ENCODE assay signal across 10 cellular contexts in genomic region chr13:46071590-46072249, GRCh38. TPM values are rescaled to one million over a fixed set of nuclear protein-coding genes. Genes with fewer than 3 reads are reported as not detected.
A peak's percentile ranks its signal among the peaks of the same experiment; 100 is the strongest.
DNase-seq lines count a peak whose midpoint lies in the region; ATAC-seq, FAIRE-seq and TF ChIP-seq lines count a peak whose summit lies in the region.
"Had no signal": no experiment of that assay in that cellular context is flagged by ENCODE, and none has a peak within 500 bp of the region (broad histone marks: within the 10 kb centered on the region; RNA-seq: fewer than 3 reads in every experiment).

No MANE protein-coding gene starts in this region.

- H3K9me3 ChIP-seq in GM12878 (replicated peaks; ENCODE audit: control insufficient read depth, insufficient read depth, low read length), result no peaks in the 10 kb centered on the region; the same call in 2 of the 3 replicates

- no peaks in the 10 kb centered on the region for H3K36me3 Mint-ChIP-seq in activated CD4-positive, alpha-beta memory T cell treated with anti-CD3 and anti-CD28 coated beads for 36 hours

- POLR2A ChIA-PET in GM12878 (lab: Charles Lee), result interaction anchor here (1.1 to 1.3 kb wide), 2 partner anchors 11 to 19 kb away, joined by 3 to 6 read pairs; no protein-coding TSS in a partner anchor
- POLR2A ChIA-PET in activated CD4-positive, alpha-beta memory T cell treated with anti-CD3 and anti-CD28 coated beads for 36 hours (lab: Charles Lee), result no interaction called here

- peak; percentile 88 for ATAC-seq in GM21381 (IDR thresholded peaks at IDR 0.05; ENCODE audit: unreplicated experiment)
- ATAC-seq in HG03159 (IDR thresholded peaks at IDR 0.05; ENCODE audit: unreplicated experiment), result peak; percentile 84
- peak; percentile 96 for ATAC-seq in GM12878
- ATAC-seq in esophagus mucosa, result no peak

- in situ Hi-C loops in GM12878 (cut with MboI), result no loop called here

- TF ChIP-seq RAD21 in GM12878 (IDR thresholded peaks at IDR 0.05; ENCODE audit: insufficient read depth, low read depth, low read length), result peak; percentile 56

- TF ChIP-seq POLR2A in GM12892 (IDR thresholded peaks at IDR 0.05; ENCODE audit: low read depth, low read length), result peak; percentile 60
- TF ChIP-seq POLR2A in GM12878 (IDR thresholded peaks at IDR 0.05; ENCODE audit: low read depth, low read length), result 0 out of 2 replicates have a peak, but pooled peaks have one; percentile 34

- H3K4me1 ChIP-seq in GM12878 (ENCODE audit: control insufficient read depth, insufficient read depth, low read length), result peaks cover 23% of the 10 kb centered on the region

- H3K27ac ChIP-seq in GM12878 (ENCODE audit: control insufficient read depth, insufficient read depth), result peak overlapping the region; percentile 91
- H3K27ac ChIP-seq: cardiac muscle cell had no signal

- intact Hi-C loops in GM12878 (cut with micrococcal nuclease; ENCODE audit: unreplicated experiment), result loop anchor here (5.0 kb wide), 1 partner anchor 51 kb away; no protein-coding TSS in a partner anchor
- intact Hi-C loops in activated CD4-positive, alpha-beta memory T cell treated with anti-CD3 and anti-CD28 coated beads for 36 hours (cut with micrococcal nuclease), result no loop called here

- peak overlapping the region; percentile 52 for H3K4me2 ChIP-seq in GM12878 (ENCODE audit: control insufficient read depth, insufficient read depth)

- peak overlapping the region; percentile 77 for H2AFZ ChIP-seq in GM12878 (ENCODE audit: control insufficient read depth, low read depth, low read length)

- no TSS peak for BruUV-seq in GM12878 (replicated peaks; lab: Mats Ljungman, UMichigan)

- no peaks in the 10 kb centered on the region; the same call in 1 of the 2 replicates for H3K79me2 ChIP-seq in GM12878 (ENCODE audit: control insufficient read depth, insufficient read depth, low read length)

- CTCF ChIA-PET in GM12878 (lab: Yijun Ruan, JAX), result interaction anchor here (0.6 to 1.6 kb wide), 7 partner anchors 29 to 246 kb away, joined by 3 to 7 read pairs (median 3); no protein-coding TSS in a partner anchor
- CTCF ChIA-PET in activated CD4-positive, alpha-beta memory T cell treated with anti-CD3 and anti-CD28 coated beads for 36 hours (lab: Charles Lee), result no interaction called here

- RAD21 ChIA-PET in GM12878 (lab: Charles Lee; ENCODE audit: unreplicated experiment), result interaction anchor here (0.9 to 1.1 kb wide), 3 partner anchors 31 to 94 kb away, joined by 3 read pairs; no protein-coding TSS in a partner anchor

- no peaks in the 10 kb centered on the region for H3K27me3 ChIP-seq in GM12878 (replicated peaks in 1 of 2; ENCODE audit: control insufficient read depth in 2 of 2, insufficient read depth in 2 of 2, low read length in 1 of 2)
- H3K27me3 ChIP-seq: cardiac muscle cell had no signal

- H3K9ac ChIP-seq in GM12878 (ENCODE audit: control insufficient read depth, insufficient read depth, low read length), result peak overlapping the region; percentile 59

- SMC1A ChIA-PET in GM12878 (lab: Charles Lee; ENCODE audit: uncharacterized antibody, unreplicated experiment), result interaction anchor here (0.9 to 1.9 kb wide), 7 partner anchors 9 to 70 kb away, joined by 3 to 8 read pairs (median 4); partner anchors contain the start of gene ZC3H13

- H3K27me3 Mint-ChIP-seq in activated CD4-positive, alpha-beta memory T cell treated with anti-CD3 and anti-CD28 coated beads for 36 hours, result peaks cover 5% of the 10 kb centered on the region

- FAIRE-seq in GM12892 (lab: Jason Lieb, UNC), result peak; percentile 93
- FAIRE-seq in GM12878 (lab: Jason Lieb, UNC), result peak; percentile 92

- no peaks in the 10 kb centered on the region for H3K36me3 ChIP-seq in GM12878 (ENCODE audit: control insufficient read depth in 2 of 2, insufficient read depth in 2 of 2, low read length in 1 of 2)
- H3K36me3 ChIP-seq: cardiac muscle cell had no signal

- WGBS in GM12878 (ENCODE audit: insufficient coverage, insufficient replicate concordance, low lambda C conversion rate, missing lambda C conversion rate), result 0% methylated on average over 5 of the region's 5 CpGs

- TF ChIP-seq EP300 in GM12878 (IDR thresholded peaks at IDR 0.05; ENCODE audit: borderline replicate concordance in 1 of 2, control insufficient read depth in 1 of 2, low read depth in 2 of 2, low read length in 2 of 2), result peak in 1 of 2 experiments; percentile 66; a peak in 1 of 4 replicates

- H4K20me1 ChIP-seq in GM12878 (ENCODE audit: control insufficient read depth, insufficient read depth), result no peaks in the 10 kb centered on the region

- H3K4me3 ChIP-seq in GM12878, result no peak overlapping the region
- H3K4me3 ChIP-seq: cardiac muscle cell had no signal

- peak; percentile 25 for DNase-seq in GM12892 (ENCODE audit: insufficient read length)
- peak; percentile 70 for DNase-seq in GM12878 (ENCODE audit: low read depth, low spot score)
- no peak for DNase-seq in DMS 273 treated with DMSO at 0.1 percent for 48 hours (lab: John Stamatoyannopoulos, UW)
- DNase-seq in activated CD4-positive, alpha-beta memory T cell treated with anti-CD3 and anti-CD28 coated beads for 36 hours, result no peak
- no peak for DNase-seq in NCI-H1694 treated with DMSO at 0.1 percent for 48 hours (lab: John Stamatoyannopoulos, UW)

- no peak overlapping the region for H3K27ac Mint-ChIP-seq in activated CD4-positive, alpha-beta memory T cell treated with anti-CD3 and anti-CD28 coated beads for 36 hours
- H3K27ac Mint-ChIP-seq: stimulated activated naive CD8-positive, alpha-beta T cell treated with anti-CD3 and anti-CD28 coated beads, Interleukin-15, Interleukin-2, amounts not matched to agents 100 ng/mL and 50 ng/mL, for 24 hours had no signal

- no peaks in the 10 kb centered on the region for H3K4me1 Mint-ChIP-seq in activated CD4-positive, alpha-beta memory T cell treated with anti-CD3 and anti-CD28 coated beads for 36 hours (ENCODE audit: low read depth)

- H3K9me3 Mint-ChIP-seq in activated CD4-positive, alpha-beta memory T cell treated with anti-CD3 and anti-CD28 coated beads for 36 hours, result no peaks in the 10 kb centered on the region

- no peak overlapping the region for H3K4me3 Mint-ChIP-seq in activated CD4-positive, alpha-beta memory T cell treated with anti-CD3 and anti-CD28 coated beads for 36 hours
- H3K4me3 Mint-ChIP-seq: stimulated activated naive CD8-positive, alpha-beta T cell treated with anti-CD3 and anti-CD28 coated beads, Interleukin-15, Interleukin-2, amounts not matched to agents 100 ng/mL and 50 ng/mL, for 24 hours had no signal

- peak; percentile 21 to 53 (median 37); a peak in 4 of 6 replicates for TF ChIP-seq CTCF in GM12878 (IDR thresholded peaks at IDR 0.05 in 2 of 3, conservative IDR thresholded peaks at IDR 0.05 in 1 of 3; ENCODE audit: control insufficient read depth in 2 of 3, extremely low read depth in 1 of 3, insufficient read depth in 1 of 3, low read depth in 3 of 3, low read length in 3 of 3)

TF ChIP-seq in GM12878, 131 proteins besides CTCF, POLR2A, EP300 and RAD21 (continues in another document):
- no peak for TF ChIP-seq ELK1 (IDR thresholded peaks at IDR 0.05; ENCODE audit: low read depth, low read length)

RNA-seq across cellular contexts. Expression of gene ZC3H13, which starts 19.2 kb away (rescaled TPM):
- 21.6 TPM for polyA plus RNA-seq in GM12892 (2012; ENCODE audit: missing spikeins)
- total RNA-seq in GM12878 (2013; cell fraction: nucleolus; rRNA removed), result 43.3 and 47.0 TPM in 2 replicates
- total RNA-seq in GM12878 (2014; rRNA removed) (16.1 and 18.6 TPM in 2 replicates), GM12878 (2014; rRNA removed; fragmentation: Illumina TruSeq; extraction: Trizol) (27.5 and 29.7 TPM in 2 replicates), GM12878 (2021) (37.7 and 42.8 TPM in 2 replicates), esophagus mucosa (22.1 TPM)
- polyA plus RNA-seq in GM12878 (2011; ENCODE audit: low read depth), result 11.3 TPM
- polyA plus RNA-seq in GM12878 (2011; rRNA removed) (10.0 and 12.3 TPM in 2 replicates), GM12878 (2014; fragmentation: Illumina TruSeq; extraction: Trizol) (50.0 and 62.5 TPM in 2 replicates), GM12878 (2014; fragmentation: Nextera tagmentation; extraction: Ambion mirVana) (10 to 100 TPM; 18.7 to 23.4 TPM), GM12878 (2014; rRNA removed) (16.9 and 19.5 TPM in 2 replicates), GM12878 (2016; fragmentation: Nextera tagmentation; extraction: Ambion mirVana) (10 to 100 TPM; 52.5 to 55.9 TPM)
- 4.8 and 5.6 TPM in 2 replicates for polyA plus RNA-seq in GM12878 (2011; cell fraction: cytosol; rRNA removed)
- polyA plus RNA-seq in GM12878 (2011; cell fraction: nucleus; rRNA removed), result 7.9 and 15.9 TPM in 2 replicates
- 22.4 and 23.1 TPM in 2 replicates for polyA plus RNA-seq in GM12878 (2012)
- 8.0 and 16.0 TPM in 2 replicates for polyA minus RNA-seq in GM12878 (2011; rRNA and poly(A)+ RNA removed)
- 4.1 and 6.3 TPM in 2 replicates for polyA minus RNA-seq in GM12878 (2011; cell fraction: cytosol; rRNA and poly(A)+ RNA removed)
- 9.8 and 15.8 TPM in 2 replicates for polyA minus RNA-seq in GM12878 (2011; cell fraction: nucleus; rRNA and poly(A)+ RNA removed)
- total RNA-seq in activated CD4-positive, alpha-beta memory T cell treated with anti-CD3 and anti-CD28 coated beads for 36 hours, result 10 to 100 TPM; 37.0 to 47.3 TPM

RNA-seq across cellular contexts. Expression of gene CPB2, which starts 33.1 kb away (rescaled TPM):
- 0.21 TPM for polyA plus RNA-seq in GM12892 (2012; ENCODE audit: missing spikeins)
- total RNA-seq in GM12878 (2013; cell fraction: nucleolus; rRNA removed), result not detected in 2 replicates
- total RNA-seq in GM12878 (2014; rRNA removed) (not detected in 2 replicates), GM12878 (2014; rRNA removed; fragmentation: Illumina TruSeq; extraction: Trizol) (not detected in 2 replicates), GM12878 (2021) (0.13 and 0.16 TPM in 2 replicates), esophagus mucosa (not detected)
- not detected for polyA plus RNA-seq in GM12878 (2011; ENCODE audit: low read depth)
- polyA plus RNA-seq in GM12878 (2011; rRNA removed) (not detected in 2 replicates), GM12878 (2014; fragmentation: Illumina TruSeq; extraction: Trizol) (0.07 TPM in 1 of 2 replicates, not detected in the other), GM12878 (2014; fragmentation: Nextera tagmentation; extraction: Ambion mirVana) (under 1 TPM; 0.05 to 0.22 TPM), GM12878 (2014; rRNA removed) (0.05 and 0.14 TPM in 2 replicates), GM12878 (2016; fragmentation: Nextera tagmentation; extraction: Ambion mirVana) (under 1 TPM; 0.56 to 0.87 TPM)
- not detected in 2 replicates for polyA plus RNA-seq in GM12878 (2011; cell fraction: cytosol; rRNA removed)
- polyA plus RNA-seq in GM12878 (2011; cell fraction: nucleus; rRNA removed), result not detected in 2 replicates
- not detected in 2 replicates for polyA plus RNA-seq in GM12878 (2012)
- not detected in 2 replicates for polyA minus RNA-seq in GM12878 (2011; rRNA and poly(A)+ RNA removed)
- polyA minus RNA-seq in GM12878 (2011; cell fraction: cytosol; rRNA and poly(A)+ RNA removed), result not detected in 2 replicates
- not detected in 2 replicates for polyA minus RNA-seq in GM12878 (2011; cell fraction: nucleus; rRNA and poly(A)+ RNA removed)
- not detected for total RNA-seq in activated CD4-positive, alpha-beta memory T cell treated with anti-CD3 and anti-CD28 coated beads for 36 hours
- total RNA-seq: cardiac muscle cell had no signal
- polyA plus RNA-seq: cardiac muscle cell had no signal

Comparison
In these comparisons a context has a peak if more than half of its experiments do, and no peak if none do; other contexts are left out.
1. DNase-seq: peak in GM12892 (single experiment) and GM12878 (single experiment); none in DMS 273 treated with DMSO at 0.1 percent for 48 hours (single experiment), activated CD4-positive, alpha-beta memory T cell treated with anti-CD3 and anti-CD28 coated beads for 36 hours (single experiment) and NCI-H1694 treated with DMSO at 0.1 percent for 48 hours (single experiment).